Comparison of ENCODE assay signal across 8 cellular contexts in genomic region chr6:136290406-136291010, GRCh38. TPM values are rescaled to one million over a fixed set of nuclear protein-coding genes. Genes with fewer than 3 reads are reported as not detected.
A peak's percentile ranks its signal among the peaks of the same experiment; 100 is the strongest.
DNase-seq lines count a peak whose midpoint lies in the region; ATAC-seq and TF ChIP-seq lines count a peak whose summit lies in the region.

No MANE protein-coding gene starts in this region.

- peaks cover 40% of the 10 kb centered on the region for H4K20me1 ChIP-seq in IMR-90 (ENCODE audit: insufficient read depth, low read length)
- H4K20me1 ChIP-seq in fibroblast of lung (ENCODE audit: control insufficient read depth, extremely low read depth, insufficient read depth, low read length), result no peaks in the 10 kb centered on the region

- H3K4me3 ChIP-seq in IMR-90 (ENCODE audit: insufficient read depth, low read depth, low read length), result peak overlapping the region; percentile 54
- peak overlapping the region; percentile 87 to 99 (median 94) for H3K4me3 ChIP-seq in Peyer's patch
- peak overlapping the region; percentile 65 to 99 (median 70) for H3K4me3 ChIP-seq in fibroblast of lung (replicated peaks in 1 of 4; ENCODE audit: control extremely low read depth in 1 of 4, insufficient read depth in 1 of 4, low read depth in 3 of 4, low read length in 4 of 4)

- WGBS in IMR-90 (ENCODE audit: extremely low coverage in 2 of 2, insufficient read length in 1 of 2), 2 experiments, result 4% methylated on average over 9 of the region's 22 CpGs; no CpG with 5 or more reads in 1 of the 2 experiments

- peak overlapping the region; percentile 87 for H4K5ac ChIP-seq in IMR-90 (ENCODE audit: low read depth, low read length)

- peak overlapping the region; percentile 100 for H3K27ac Mint-ChIP-seq in nephron

- peak overlapping the region; percentile 90 for H3K18ac ChIP-seq in IMR-90 (ENCODE audit: low read depth, low read length)

- no peaks in the 10 kb centered on the region; the same call in 1 of the 2 replicates for H3K9me1 ChIP-seq in IMR-90 (ENCODE audit: insufficient read depth, low read length)

- H2AFZ ChIP-seq in IMR-90 (replicated peaks; ENCODE audit: low read length, poor library complexity) (peak overlapping the region; percentile 87), fibroblast of lung (ENCODE audit: low read length) (peak overlapping the region; percentile 58)

- H3K4me1 ChIP-seq in IMR-90 (ENCODE audit: control insufficient read depth, insufficient read depth, low read length), result 0 out of 2 replicates have a peak, but pooled peaks cover 2% of the 10 kb centered on the region
- H3K4me1 ChIP-seq in Peyer's patch, result peaks cover 0 to 35% (median 9%) of the 10 kb centered on the region in 4 donors
- H3K4me1 ChIP-seq in fibroblast of lung (ENCODE audit: control insufficient read depth, extremely low read depth, insufficient read depth, low read length), result peaks cover 2% of the 10 kb centered on the region

- 0 out of 2 replicates have a peak overlapping the region, but pooled peaks have one; percentile 10 for H2BK20ac ChIP-seq in IMR-90 (ENCODE audit: low read depth, low read length)

- in situ Hi-C loops in IMR-90 (cut with MboI; ENCODE audit: low sequenced_read_pairs), result loop anchor here (25.0 kb wide), 1 partner anchor 497 kb away; the partner anchor contains the start of gene MAP3K5

- DNase-seq in IMR-90 (peak; percentile 85), Peyer's patch (peak; percentile 71 to 88 (median 79)), activated T-helper 1 cell treated with Interleukin-2 at 50 U/mL for 16 hours (ENCODE audit: low read depth) (peak; percentile 73), fibroblast of lung (ENCODE audit: low read depth in 2 of 2) (peak; percentile 90 to 91)
- peak; percentile 72 for DNase-seq in stimulated activated naive CD8-positive, alpha-beta T cell treated with anti-CD3 and anti-CD28 coated beads, Interleukin-15, Interleukin-2, amounts not matched to agents 100 U/mL and 50 U/mL, for 24 hours

- ATAC-seq in GM21367 (IDR thresholded peaks at IDR 0.05; ENCODE audit: unreplicated experiment) (peak; percentile 24), IMR-90 (ENCODE audit: low read depth) (peak; percentile 9)
- ATAC-seq in stimulated activated naive CD8-positive, alpha-beta T cell treated with anti-CD3 and anti-CD28 coated beads, Interleukin-15, Interleukin-2, amounts not matched to agents 100 U/mL and 50 U/mL, for 24 hours, result peak; percentile 35

- H2AK9ac ChIP-seq in IMR-90 (replicated peaks; ENCODE audit: low read depth, low read length, poor library complexity), result peak overlapping the region; percentile 31

- no peak for TF ChIP-seq POLR2A in IMR-90 (IDR thresholded peaks at IDR 0.05; ENCODE audit: low read depth, low read length)
- no peak for TF ChIP-seq POLR2A in Peyer's patch (IDR thresholded peaks at IDR 0.05)

- no peak for TF ChIP-seq RAD21 in IMR-90 (IDR thresholded peaks at IDR 0.05; ENCODE audit: low read length)

- dilution Hi-C loops in IMR-90 (cut with HindIII; ENCODE audit: low sequenced_read_pairs, unreplicated experiment), result no loop called here

- H3K9me3 ChIP-seq in IMR-90 (ENCODE audit: control insufficient read depth, insufficient read depth, low read length) (no peaks in the 10 kb centered on the region), Peyer's patch (no peaks in the 10 kb centered on the region), fibroblast of lung (ENCODE audit: control insufficient read depth, insufficient read depth, low read depth, low read length) (no peaks in the 10 kb centered on the region)

- H3K4me1 Mint-ChIP-seq in nephron, result peaks cover 32% of the 10 kb centered on the region

- CTCF ChIA-PET in IMR-90 (lab: Yijun Ruan, JAX), result no interaction called here

- no peaks in the 10 kb centered on the region for H3K27me3 Mint-ChIP-seq in nephron (ENCODE audit: low read depth)

- peak overlapping the region; percentile 97 for H3K56ac ChIP-seq in IMR-90 (ENCODE audit: extremely low read depth, insufficient read depth, low read length)

- peak overlapping the region; percentile 84 for H3K14ac ChIP-seq in IMR-90 (replicated peaks; ENCODE audit: low read depth, low read length)

- 0 out of 3 replicates have a peak overlapping the region, but pooled peaks have one; percentile 6 for H2BK15ac ChIP-seq in IMR-90 (ENCODE audit: low read depth, low read length)

- POLR2A ChIA-PET in IMR-90 (lab: Charles Lee; ENCODE audit: unreplicated experiment), result interaction anchor here (0.5 to 1.6 kb wide), 8 partner anchors 9 to 1210 kb away, joined by 3 to 9 read pairs (median 4); partner anchors contain the start of gene MTFR2

- H3K36me3 ChIP-seq in IMR-90 (ENCODE audit: control insufficient read depth, insufficient read depth, low read length), result no peaks in the 10 kb centered on the region
- H3K36me3 ChIP-seq in Peyer's patch, result no peaks in the 10 kb centered on the region
- no peaks in the 10 kb centered on the region for H3K36me3 ChIP-seq in fibroblast of lung (ENCODE audit: control insufficient read depth, insufficient read depth, low read length)

- peak overlapping the region; percentile 99 for H3K4me3 Mint-ChIP-seq in nephron

- peak overlapping the region; percentile 97 for H3K27ac ChIP-seq in C4-2B
- H3K27ac ChIP-seq in IMR-90 (ENCODE audit: insufficient read depth, low read length), result peak overlapping the region; percentile 96
- H3K27ac ChIP-seq in Peyer's patch, result peak overlapping the region; percentile 99 to 100 (median 100)
- H3K27ac ChIP-seq in fibroblast of lung (ENCODE audit: insufficient read depth, low read length), result peak overlapping the region; percentile 100

- peak overlapping the region; percentile 94 for H2BK5ac ChIP-seq in IMR-90 (ENCODE audit: low read depth, low read length, poor library complexity, severe bottlenecking)

- H3K79me2 ChIP-seq in fibroblast of lung (ENCODE audit: control insufficient read depth, insufficient read depth, low read length), result peaks cover 39% of the 10 kb centered on the region

- H3K23ac ChIP-seq in IMR-90 (ENCODE audit: low read depth, low read length), result peak overlapping the region; percentile 93

- TSS peak; percentile 94 for BruUV-seq in IMR-90 (replicated peaks; lab: Mats Ljungman, UMichigan)

- H3K9ac ChIP-seq in IMR-90 (ENCODE audit: low read depth, low read length) (peak overlapping the region; percentile 99), fibroblast of lung (ENCODE audit: insufficient read depth, low read length) (peak overlapping the region; percentile 100)

- peak overlapping the region; percentile 85 to 96 for H4K8ac ChIP-seq in IMR-90 (ENCODE audit: low read depth in 2 of 2, low read length in 2 of 2)

- peaks cover 4% of the 10 kb centered on the region for H3K36me3 Mint-ChIP-seq in nephron (ENCODE audit: low read depth)

- no peaks in the 10 kb centered on the region for H3K9me3 Mint-ChIP-seq in nephron

- intact Hi-C loops in IMR-90 (cut with micrococcal nuclease), result loop anchor here (5.0 kb wide), 1 partner anchor 257 kb away; no protein-coding TSS in a partner anchor

- H2BK120ac ChIP-seq in IMR-90 (ENCODE audit: low read depth, low read length), result peak overlapping the region; percentile 58

- H3K27me3 ChIP-seq in IMR-90 (ENCODE audit: control insufficient read depth, insufficient read depth, low read length), result no peaks in the 10 kb centered on the region; the same call in 1 of the 2 replicates
- H3K27me3 ChIP-seq in Peyer's patch, result no peaks in the 10 kb centered on the region
- H3K27me3 ChIP-seq in fibroblast of lung (ENCODE audit: control insufficient read depth, insufficient read depth, low read length), result no peaks in the 10 kb centered on the region

- H3K4ac ChIP-seq in IMR-90 (ENCODE audit: low read depth, low read length), result peak overlapping the region; percentile 94

- H3K4me2 ChIP-seq in IMR-90 (ENCODE audit: low read depth, low read length), result peak overlapping the region; percentile 86
- peak overlapping the region; percentile 97 for H3K4me2 ChIP-seq in fibroblast of lung (ENCODE audit: extremely low read depth, insufficient read depth, low read length)

- TF ChIP-seq CTCF in C4-2B (conservative IDR thresholded peaks at IDR 0.05) (no peak), IMR-90 (conservative IDR thresholded peaks at IDR 0.05; ENCODE audit: low read depth, low read length) (no peak), Peyer's patch (IDR thresholded peaks at IDR 0.05) (peak in 1 of 6 experiments; percentile 8), fibroblast of lung (conservative IDR thresholded peaks at IDR 0.05 in 1 of 2, IDR thresholded peaks at IDR 0.05 in 1 of 2; ENCODE audit: low read depth in 1 of 2, low read length in 2 of 2) (no peak), nephron (IDR thresholded peaks at IDR 0.05; ENCODE audit: unreplicated experiment in 3 of 3) (no peak)

- H2AK5ac ChIP-seq in IMR-90 (ENCODE audit: low read depth, low read length), result peak overlapping the region; percentile 78

- peaks cover 0 to 7% of the 10 kb centered on the region in 2 experiments; a peak in 2 of 4 replicates for H3K79me1 ChIP-seq in IMR-90 (ENCODE audit: low read depth in 1 of 2, low read length in 2 of 2)

- peak overlapping the region; percentile 88 for H4K91ac ChIP-seq in IMR-90 (ENCODE audit: insufficient read depth, low read depth, low read length)

TF ChIP-seq in IMR-90, 13 proteins besides CTCF, POLR2A, EP300 and RAD21:
- 0 out of 2 replicates have a peak, but pooled peaks have one; percentile 4 for TF ChIP-seq MAFK (IDR thresholded peaks at IDR 0.05; ENCODE audit: low read depth, low read length)
- TF ChIP-seq RFX5 (IDR thresholded peaks at IDR 0.05; ENCODE audit: low read depth, low read length), result no peak
- TF ChIP-seq CHD1 (IDR thresholded peaks at IDR 0.05; ENCODE audit: low read depth, low read length), result no peak
- no peak for TF ChIP-seq MXI1 (IDR thresholded peaks at IDR 0.05; ENCODE audit: borderline replicate concordance, low read depth, low read length)
- TF ChIP-seq BHLHE40 (IDR thresholded peaks at IDR 0.05; ENCODE audit: low read depth, low read length), result peak; percentile 83
- TF ChIP-seq CEBPB (IDR thresholded peaks at IDR 0.05; ENCODE audit: low read depth, low read length), result no peak
TF ChIP-seq in IMR-90: peak in this region for 2.

RNA-seq across cellular contexts. Expression of gene BCLAF1, which starts 0.9 kb away (rescaled TPM):
- total RNA-seq in IMR-90 (2012; rRNA removed) (141 and 142 TPM in 2 replicates), Peyer's patch (100 to 1,000 TPM; 110 to 639 (median 135) TPM), fibroblast of lung (69.9 and 82.6 TPM in 2 replicates)
- polyA plus RNA-seq in IMR-90 (2012; rRNA removed) (33.4 and 34.0 TPM in 2 replicates), fibroblast of lung (99.8 and 102 TPM in 2 replicates)
- polyA plus RNA-seq in IMR-90 (2012; cell fraction: cytosol; rRNA removed), result 4.1 and 5.6 TPM in 2 replicates
- polyA plus RNA-seq in IMR-90 (2012; cell fraction: nucleus; rRNA removed; ENCODE audit: low replicate concordance), result 4.8 and 57.8 TPM in 2 replicates
- 88.3 and 99.2 TPM in 2 replicates for polyA plus RNA-seq in fibroblast of lung (2012)
- polyA minus RNA-seq in fibroblast of lung (ENCODE audit: low replicate concordance), result 16.7 and 48.2 TPM in 2 replicates

RNA-seq across cellular contexts. Expression of gene MTFR2, which starts 40.4 kb away (rescaled TPM):
- total RNA-seq in IMR-90 (2012; rRNA removed) (0.72 and 1.9 TPM in 2 replicates), Peyer's patch (1 to 10 TPM in 3 of 4 donors, not detected in 1; 2.1 to 5.0 (median 2.7) TPM), fibroblast of lung (0.26 and 0.83 TPM in 2 replicates)
- polyA plus RNA-seq in IMR-90 (2012; rRNA removed) (6.0 and 7.2 TPM in 2 replicates), fibroblast of lung (3.3 and 12.7 TPM in 2 replicates)
- polyA plus RNA-seq in IMR-90 (2012; cell fraction: cytosol; rRNA removed), result 2.5 and 6.4 TPM in 2 replicates
- 1.6 and 4.7 TPM in 2 replicates for polyA plus RNA-seq in IMR-90 (2012; cell fraction: nucleus; rRNA removed; ENCODE audit: low replicate concordance)
- 1.7 and 5.2 TPM in 2 replicates for polyA plus RNA-seq in fibroblast of lung (2012)
- 20.0 TPM in 1 of 2 replicates, not detected in the other for polyA minus RNA-seq in fibroblast of lung (ENCODE audit: low replicate concordance)

Comparison
In these comparisons a context has a peak if more than half of its experiments do, and no peak if none do; other contexts are left out.
1. Peak in every context shown above with its lines: DNase-seq, ATAC-seq, H3K4me3 ChIP-seq and H3K27ac ChIP-seq.